1 cellular context compared by ENCODE assay signal in the genomic region with DNA sequence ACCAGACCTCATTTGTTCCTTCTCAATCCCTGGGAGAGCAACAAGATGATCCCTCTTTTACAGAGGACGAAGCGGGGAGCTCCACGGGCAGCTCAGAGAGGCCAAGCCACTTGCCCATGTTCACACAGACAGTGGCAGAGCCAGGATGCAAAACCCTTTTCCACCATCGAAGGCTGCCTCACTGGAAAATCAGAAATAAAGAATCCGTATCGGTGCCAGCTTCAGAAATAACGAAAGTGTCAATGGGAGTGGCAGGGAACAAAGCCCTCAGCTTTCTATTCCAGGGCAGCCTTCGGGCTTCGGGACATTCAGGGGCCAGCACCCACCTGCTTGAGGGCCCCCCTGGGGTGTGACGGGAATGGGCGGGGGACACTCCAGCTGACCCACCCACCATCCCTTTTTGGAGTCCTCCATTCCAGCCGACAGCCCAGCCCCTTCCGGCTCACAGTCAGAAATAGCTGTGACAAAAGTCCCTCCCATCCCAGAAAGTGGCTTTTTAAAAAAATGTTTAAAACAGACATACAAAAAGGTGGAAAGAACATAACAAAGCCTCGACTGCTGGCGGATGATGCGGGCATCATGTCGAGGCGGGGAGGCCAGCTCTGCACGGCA.
A peak's percentile ranks its signal among the peaks of the same experiment; 100 is the strongest.
TF ChIP-seq lines count a peak whose summit lies in the region.

No MANE protein-coding gene starts in this region.

TF ChIP-seq in GM12878, 131 proteins besides CTCF, POLR2A, EP300 and RAD21 (continues in another document):
- TF ChIP-seq KLF5 (IDR thresholded peaks at IDR 0.05; ENCODE audit: partially characterized antibody) = no peak
- TF ChIP-seq CHD4 (IDR thresholded peaks at IDR 0.05) = no peak
- no peak for TF ChIP-seq POLR2AphosphoS2 (IDR thresholded peaks at IDR 0.05; ENCODE audit: low read depth, low read length)
- TF ChIP-seq MEF2B (IDR thresholded peaks at IDR 0.05; ENCODE audit: partially characterized antibody, poor library complexity, severe bottlenecking) = peak; percentile 30
- TF ChIP-seq MYB (IDR thresholded peaks at IDR 0.05; ENCODE audit: borderline replicate concordance, low read depth, low read length) = no peak
- TF ChIP-seq MTA2 (IDR thresholded peaks at IDR 0.05; ENCODE audit: low read depth) = no peak
- no peak for TF ChIP-seq SUPT20H (IDR thresholded peaks at IDR 0.05; ENCODE audit: borderline replicate concordance, control insufficient read depth, low read depth, low read length)
- no peak for TF ChIP-seq ZZZ3 (IDR thresholded peaks at IDR 0.05; ENCODE audit: control insufficient read depth, insufficient read length, low read depth)
- no peak for TF ChIP-seq SUZ12 (IDR thresholded peaks at IDR 0.05; ENCODE audit: unreplicated experiment)
- TF ChIP-seq CHD2 (IDR thresholded peaks at IDR 0.05; ENCODE audit: borderline replicate concordance, low read depth, low read length) = no peak
- TF ChIP-seq, protein P1, sequence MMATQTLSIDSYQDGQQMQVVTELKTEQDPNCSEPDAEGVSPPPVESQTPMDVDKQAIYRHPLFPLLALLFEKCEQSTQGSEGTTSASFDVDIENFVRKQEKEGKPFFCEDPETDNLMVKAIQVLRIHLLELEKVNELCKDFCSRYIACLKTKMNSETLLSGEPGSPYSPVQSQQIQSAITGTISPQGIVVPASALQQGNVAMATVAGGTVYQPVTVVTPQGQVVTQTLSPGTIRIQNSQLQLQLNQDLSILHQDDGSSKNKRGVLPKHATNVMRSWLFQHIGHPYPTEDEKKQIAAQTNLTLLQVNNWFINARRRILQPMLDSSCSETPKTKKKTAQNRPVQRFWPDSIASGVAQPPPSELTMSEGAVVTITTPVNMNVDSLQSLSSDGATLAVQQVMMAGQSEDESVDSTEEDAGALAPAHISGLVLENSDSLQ (IDR thresholded peaks at IDR 0.05) = peak; percentile 13; the same call in 1 of the 2 replicates
- TF ChIP-seq JUND (IDR thresholded peaks at IDR 0.05; ENCODE audit: low read depth, low read length) = no peak
- TF ChIP-seq ATF7 (IDR thresholded peaks at IDR 0.05; ENCODE audit: low read depth) = no peak
- TF ChIP-seq EGR1 (IDR thresholded peaks at IDR 0.05; ENCODE audit: borderline replicate concordance in 1 of 2, low read depth in 2 of 2, low read length in 2 of 2) = no peak
- no peak for TF ChIP-seq TCF3 (IDR thresholded peaks at IDR 0.05; ENCODE audit: borderline replicate concordance, insufficient read depth, low read depth, low read length)
- no peak for TF ChIP-seq ZBED1 (IDR thresholded peaks at IDR 0.05; ENCODE audit: borderline replicate concordance)
- no peak for TF ChIP-seq SREBF2 (IDR thresholded peaks at IDR 0.05; ENCODE audit: low read length)
- no peak for TF ChIP-seq PAX8 (IDR thresholded peaks at IDR 0.05)
- no peak for TF ChIP-seq KAT2A (conservative IDR thresholded peaks at IDR 0.05; ENCODE audit: control insufficient read depth, low read depth, low read length)
- TF ChIP-seq TAF1 (IDR thresholded peaks at IDR 0.05; ENCODE audit: borderline replicate concordance, low read depth, low read length) = no peak
- no peak for TF ChIP-seq CBX3 (IDR thresholded peaks at IDR 0.05; ENCODE audit: borderline replicate concordance, low read depth)
- no peak for TF ChIP-seq CHD1 (IDR thresholded peaks at IDR 0.05; ENCODE audit: low read depth, low read length)
- TF ChIP-seq NR2C2 (IDR thresholded peaks at IDR 0.05; ENCODE audit: borderline replicate concordance, control insufficient read depth, insufficient read length, low read depth) = no peak
- TF ChIP-seq ETV6 (conservative IDR thresholded peaks at IDR 0.05 in 1 of 2, IDR thresholded peaks at IDR 0.05 in 1 of 2; ENCODE audit: borderline replicate concordance in 1 of 2, low read depth in 1 of 2) = no peak
- TF ChIP-seq YBX1 (IDR thresholded peaks at IDR 0.05) = no peak
- TF ChIP-seq SRF (IDR thresholded peaks at IDR 0.05; ENCODE audit: low read depth in 2 of 2, low read length in 2 of 2) = peak in 1 of 2 experiments; percentile 86; a peak in 2 of 4 replicates
- TF ChIP-seq ZBTB33 (IDR thresholded peaks at IDR 0.05) = no peak
- no peak for TF ChIP-seq CUX1 (IDR thresholded peaks at IDR 0.05; ENCODE audit: insufficient replicate concordance, low read depth, low read length)
- no peak for TF ChIP-seq KDM1A (IDR thresholded peaks at IDR 0.05; ENCODE audit: borderline replicate concordance)
- TF ChIP-seq EZH2 (IDR thresholded peaks at IDR 0.05; ENCODE audit: borderline replicate concordance, control insufficient read depth, low read depth, low read length) = no peak
- TF ChIP-seq, protein P2, sequence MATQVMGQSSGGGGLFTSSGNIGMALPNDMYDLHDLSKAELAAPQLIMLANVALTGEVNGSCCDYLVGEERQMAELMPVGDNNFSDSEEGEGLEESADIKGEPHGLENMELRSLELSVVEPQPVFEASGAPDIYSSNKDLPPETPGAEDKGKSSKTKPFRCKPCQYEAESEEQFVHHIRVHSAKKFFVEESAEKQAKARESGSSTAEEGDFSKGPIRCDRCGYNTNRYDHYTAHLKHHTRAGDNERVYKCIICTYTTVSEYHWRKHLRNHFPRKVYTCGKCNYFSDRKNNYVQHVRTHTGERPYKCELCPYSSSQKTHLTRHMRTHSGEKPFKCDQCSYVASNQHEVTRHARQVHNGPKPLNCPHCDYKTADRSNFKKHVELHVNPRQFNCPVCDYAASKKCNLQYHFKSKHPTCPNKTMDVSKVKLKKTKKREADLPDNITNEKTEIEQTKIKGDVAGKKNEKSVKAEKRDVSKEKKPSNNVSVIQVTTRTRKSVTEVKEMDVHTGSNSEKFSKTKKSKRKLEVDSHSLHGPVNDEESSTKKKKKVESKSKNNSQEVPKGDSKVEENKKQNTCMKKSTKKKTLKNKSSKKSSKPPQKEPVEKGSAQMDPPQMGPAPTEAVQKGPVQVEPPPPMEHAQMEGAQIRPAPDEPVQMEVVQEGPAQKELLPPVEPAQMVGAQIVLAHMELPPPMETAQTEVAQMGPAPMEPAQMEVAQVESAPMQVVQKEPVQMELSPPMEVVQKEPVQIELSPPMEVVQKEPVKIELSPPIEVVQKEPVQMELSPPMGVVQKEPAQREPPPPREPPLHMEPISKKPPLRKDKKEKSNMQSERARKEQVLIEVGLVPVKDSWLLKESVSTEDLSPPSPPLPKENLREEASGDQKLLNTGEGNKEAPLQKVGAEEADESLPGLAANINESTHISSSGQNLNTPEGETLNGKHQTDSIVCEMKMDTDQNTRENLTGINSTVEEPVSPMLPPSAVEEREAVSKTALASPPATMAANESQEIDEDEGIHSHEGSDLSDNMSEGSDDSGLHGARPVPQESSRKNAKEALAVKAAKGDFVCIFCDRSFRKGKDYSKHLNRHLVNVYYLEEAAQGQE (IDR thresholded peaks at IDR 0.05; ENCODE audit: low read depth, low read length) = no peak
- TF ChIP-seq NBN (IDR thresholded peaks at IDR 0.05) = no peak
- TF ChIP-seq NKRF (conservative IDR thresholded peaks at IDR 0.05) = no peak
- TF ChIP-seq ZNF622 (IDR thresholded peaks at IDR 0.05) = no peak
- no peak for TF ChIP-seq CEBPB (IDR thresholded peaks at IDR 0.05; ENCODE audit: borderline replicate concordance in 1 of 2, low read depth in 2 of 2, low read length in 2 of 2)
- TF ChIP-seq ZNF207 (IDR thresholded peaks at IDR 0.05; ENCODE audit: borderline replicate concordance) = no peak
- TF ChIP-seq ZBTB11 (CRISPR knock-in tag; IDR thresholded peaks at IDR 0.05) = no peak
- no peak for TF ChIP-seq ATF3 (IDR thresholded peaks at IDR 0.05; ENCODE audit: borderline replicate concordance, extremely low read depth, low read depth, low read length)
- no peak for TF ChIP-seq DPF2 (IDR thresholded peaks at IDR 0.05)
- TF ChIP-seq HDGF (IDR thresholded peaks at IDR 0.05) = no peak
- TF ChIP-seq ASH2L (IDR thresholded peaks at IDR 0.05; ENCODE audit: borderline replicate concordance, low read depth) = no peak
- TF ChIP-seq HDAC2 (IDR thresholded peaks at IDR 0.05) = no peak
